In genomic region chr20:51985753-51986152, GRCh38 we compare ENCODE assay signal across 17 cellular contexts.
DNase-seq lines count a peak whose midpoint lies in the region; ATAC-seq, FAIRE-seq and TF ChIP-seq lines count a peak whose summit lies in the region.
"Had no signal": no experiment of that assay in that cellular context is flagged by ENCODE, and none has a peak within 500 bp of the region (broad histone marks: within the 10 kb centered on the region; RNA-seq: fewer than 3 reads in every experiment).

No MANE protein-coding gene starts in this region.

- no peak overlapping the region for H2BK20ac ChIP-seq in H1 (ENCODE audit: low read length)

- H3K4me1 ChIP-seq in HepG2 (ENCODE audit: insufficient read depth, low read length): peaks cover 20% of the 10 kb centered on the region
- peaks cover 0 to 9% (median 0%) of the 10 kb centered on the region in 4 donors for H3K4me1 ChIP-seq in right lobe of liver
- no peaks in the 10 kb centered on the region; a peak in 2 of 7 replicates for H3K4me1 ChIP-seq in H1 (replicated peaks in 1 of 4; ENCODE audit: control insufficient read depth in 3 of 4, insufficient read depth in 4 of 4, low read length in 3 of 4)
- no peaks in the 10 kb centered on the region for H3K4me1 ChIP-seq in small intestine (ENCODE audit: control insufficient read depth in 2 of 2, insufficient read depth in 1 of 2, low read depth in 1 of 2, low read length in 1 of 2)
- H3K4me1 ChIP-seq: prostate gland had no signal

- no peak for TF ChIP-seq RAD21 in HepG2 (CRISPR knock-in tag; IDR thresholded peaks at IDR 0.05)
- TF ChIP-seq RAD21 in H1 (IDR thresholded peaks at IDR 0.05 in 1 of 2, conservative IDR thresholded peaks at IDR 0.05 in 1 of 2; ENCODE audit: low read depth in 2 of 2, low read length in 2 of 2): no peak

- intact Hi-C loops in HepG2 (cut with micrococcal nuclease; ENCODE audit: unreplicated experiment): no loop called here
- intact Hi-C loops in right lobe of liver (cut with DNase I): no loop called here
- intact Hi-C loops in posterior vena cava (cut with DNase I): no loop called here

- no peaks in the 10 kb centered on the region for H3K23me2 ChIP-seq in H1 (ENCODE audit: low read depth, low read length)

- H3K27me3 ChIP-seq in HepG2 (ENCODE audit: control insufficient read depth in 1 of 2, insufficient read depth in 2 of 2, low read length in 2 of 2) (no peaks in the 10 kb centered on the region), right lobe of liver (no peaks in the 10 kb centered on the region), H1 (replicated peaks in 1 of 4; ENCODE audit: control insufficient read depth in 3 of 4, extremely low read depth in 1 of 4, insufficient read depth in 3 of 4, low read length in 3 of 4) (no peaks in the 10 kb centered on the region), small intestine (ENCODE audit: control insufficient read depth in 2 of 2, insufficient read depth in 2 of 2, low read length in 2 of 2) (no peaks in the 10 kb centered on the region)
- H3K27me3 ChIP-seq: adrenal gland, upper lobe of left lung had no signal

- H3K9me3 Mint-ChIP-seq in nephron progenitor cell: no peaks in the 10 kb centered on the region
- H3K9me3 Mint-ChIP-seq: activated T-helper 17 cell treated with anti-CD3 and anti-CD28 coated beads, Interleukin-2, amount 50 U/mL, for 72 hours had no signal

- no peaks in the 10 kb centered on the region for H3K79me1 ChIP-seq in H1 (ENCODE audit: low read depth, low read length)

- no peak overlapping the region for H2AK5ac ChIP-seq in H1 (ENCODE audit: low read depth, low read length)

- DNase-seq in HepG2 (ENCODE audit: low spot score) (no peak), right lobe of liver (no peak), H1 (ENCODE audit: low read depth in 1 of 2, low spot score in 2 of 2) (no peak), nephron progenitor cell (no peak), posterior vena cava (ENCODE audit: low spot score) (no peak), mucosa of gallbladder (ENCODE audit: low spot score) (no peak), small intestine (no peak), left lobe of liver (ENCODE audit: low spot score) (no peak)
- DNase-seq: ACHN; adrenal gland; MM.1S; NCI-H2029; NCI-H526; stimulated activated CD4-positive, alpha-beta T cell treated with anti-CD3 and anti-CD28 coated beads, Interleukin-4, amount 100 ng/mL, for 24 hours had no signal

- no peak overlapping the region for H3K4ac ChIP-seq in H1 (replicated peaks; ENCODE audit: insufficient read length, low read depth, low read length)

- POLR2A ChIA-PET in HepG2 (lab: Yijun Ruan, JAX): interaction anchor here (0.8 kb wide), 1 partner anchor 462 kb away, joined by 3 read pairs; no protein-coding TSS in a partner anchor
- POLR2A ChIA-PET in H1 (lab: Charles Lee; ENCODE audit: partially characterized antibody): interaction anchor here (1.3 kb wide), 1 partner anchor 184 kb away, joined by 5 read pairs; no protein-coding TSS in a partner anchor

- no peak overlapping the region for H4K5ac ChIP-seq in H1 (ENCODE audit: insufficient read length, low read depth, low read length)

- H3K27ac ChIP-seq in HepG2 (ENCODE audit: extremely low read length, insufficient read depth, low read length) (no peak overlapping the region), right lobe of liver (peak overlapping the region in 1 of 3 donors; percentile 52), H1 (ENCODE audit: low read depth, low read length) (no peak overlapping the region), small intestine (ENCODE audit: low read depth in 1 of 2, low read length in 1 of 2) (no peak overlapping the region)

- H3K27ac Mint-ChIP-seq in nephron progenitor cell: peak overlapping the region; percentile 79
- H3K27ac Mint-ChIP-seq: activated T-helper 17 cell treated with anti-CD3 and anti-CD28 coated beads, Interleukin-2, amount 50 U/mL, for 72 hours had no signal

- H4K20me1 ChIP-seq in HepG2 (ENCODE audit: insufficient read depth, low read length): no peaks in the 10 kb centered on the region
- H4K20me1 ChIP-seq in H1 (replicated peaks in 1 of 2; ENCODE audit: control insufficient read depth in 1 of 2, insufficient read depth in 2 of 2, low read length in 2 of 2): no peaks in the 10 kb centered on the region

- TF ChIP-seq POLR2A in HepG2 (IDR thresholded peaks at IDR 0.05; ENCODE audit: insufficient read depth in 1 of 2, low read depth in 2 of 2, low read length in 2 of 2) (no peak), right lobe of liver (IDR thresholded peaks at IDR 0.05) (no peak), H1 (IDR thresholded peaks at IDR 0.05; ENCODE audit: control extremely low read depth in 1 of 2, low read depth in 2 of 2, low read length in 2 of 2) (no peak)

- no peak for TF ChIP-seq EP300 in HepG2 (IDR thresholded peaks at IDR 0.05; ENCODE audit: low read depth in 2 of 2, low read length in 2 of 2)
- TF ChIP-seq EP300 in HepG2 (CRISPR knock-in tag; IDR thresholded peaks at IDR 0.05; ENCODE audit: borderline replicate concordance): no peak
- no peak for TF ChIP-seq EP300 in H1 (IDR thresholded peaks at IDR 0.05; ENCODE audit: borderline replicate concordance in 1 of 2, low read depth in 2 of 2, low read length in 2 of 2)

- H3K27me3 Mint-ChIP-seq in nephron progenitor cell (ENCODE audit: low read depth, poor library complexity): no peaks in the 10 kb centered on the region
- H3K27me3 Mint-ChIP-seq: activated T-helper 17 cell treated with anti-CD3 and anti-CD28 coated beads, Interleukin-2, amount 50 U/mL, for 72 hours had no signal

- H3K9ac ChIP-seq in HepG2 (ENCODE audit: insufficient read depth, low read depth, low read length) (no peak overlapping the region), H1 (replicated peaks in 1 of 4; ENCODE audit: extremely low read depth in 1 of 4, low read depth in 3 of 4, low read length in 3 of 4) (no peak overlapping the region)

- WGBS in HepG2 (ENCODE audit: low lambda C conversion rate): 88% methylated on average over 11 of the region's 11 CpGs
- 89% methylated on average over 11 of the region's 11 CpGs for WGBS in right lobe of liver (ENCODE audit: insufficient coverage, low coverage, low lambda C conversion rate, missing lambda C conversion rate)
- WGBS in H1 (ENCODE audit: extremely low coverage in 1 of 2, insufficient coverage in 1 of 2, insufficient read length in 1 of 2, insufficient replicate concordance in 2 of 2, low coverage in 1 of 2, low lambda C conversion rate in 2 of 2, missing lambda C conversion rate in 1 of 2), 2 experiments: 90% methylated on average over 11 of the region's 11 CpGs; no CpG with 5 or more reads in 1 of the 2 experiments
- WGBS in small intestine, 3 donors: 93 to 95% (median 94%) methylated on average over 11 of the region's 11 CpGs

- no peak overlapping the region for H2BK120ac ChIP-seq in H1 (replicated peaks; ENCODE audit: low read depth, low read length)

- TF ChIP-seq CTCF in HepG2 (CRISPR knock-in tag; IDR thresholded peaks at IDR 0.05) (no peak), right lobe of liver (IDR thresholded peaks at IDR 0.05) (no peak), H1 (IDR thresholded peaks at IDR 0.05; ENCODE audit: control extremely low read depth in 1 of 3, insufficient read depth in 1 of 3, low read depth in 1 of 3, low read length in 3 of 3) (no peak), nephron progenitor cell (IDR thresholded peaks at IDR 0.05) (no peak)

- H3K36me3 Mint-ChIP-seq in nephron progenitor cell (ENCODE audit: low read depth): no peaks in the 10 kb centered on the region

- H4K8ac ChIP-seq in H1 (ENCODE audit: extremely low read depth, insufficient read depth, low read length): no peak overlapping the region

- no peak overlapping the region for H2BK12ac ChIP-seq in H1 (ENCODE audit: low read depth, low read length)

- in situ Hi-C loops in HepG2 (cut with HindIII; ENCODE audit: extremely low pct_ligation_motif_present, low pct_unique_long_range_greater_than_20kb): no loop called here

- no peak overlapping the region for H2BK5ac ChIP-seq in H1 (ENCODE audit: low read depth, low read length)

- H3K4me3 ChIP-seq in HepG2 (replicated peaks in 1 of 3; ENCODE audit: insufficient read depth in 1 of 3, low read depth in 2 of 3, low read length in 3 of 3) (no peak overlapping the region), right lobe of liver (no peak overlapping the region), H1 (ENCODE audit: extremely low read depth in 1 of 4, insufficient read depth in 2 of 4, low read depth in 3 of 4, low read length in 4 of 4) (no peak overlapping the region), small intestine (ENCODE audit: low read depth in 1 of 2, low read length in 2 of 2) (no peak overlapping the region)
- H3K4me3 ChIP-seq: adrenal gland, prostate gland, upper lobe of left lung had no signal

- FAIRE-seq in HepG2 (lab: Jason Lieb, UNC): no peak
- FAIRE-seq in H1 (lab: Jason Lieb, UNC): no peak
- no peak for FAIRE-seq in small intestine (lab: Jason Lieb, UNC)

- H3K4me2 ChIP-seq in HepG2 (ENCODE audit: low read depth, low read length) (no peak overlapping the region), H1 (ENCODE audit: insufficient read depth in 1 of 2, low read depth in 2 of 2, low read length in 2 of 2) (no peak overlapping the region)

- H3K9me3 ChIP-seq in HepG2 (ENCODE audit: low read length): no peaks in the 10 kb centered on the region
- H3K9me3 ChIP-seq in right lobe of liver: no peaks in the 10 kb centered on the region
- H3K9me3 ChIP-seq in H1 (ENCODE audit: insufficient read depth in 2 of 2, low read depth in 1 of 2, low read length in 1 of 2): no peaks in the 10 kb centered on the region
- H3K9me3 ChIP-seq in small intestine (ENCODE audit: control insufficient read depth, low read depth): no peaks in the 10 kb centered on the region
- H3K9me3 ChIP-seq: adrenal gland, prostate gland, upper lobe of left lung had no signal

- H3K79me2 ChIP-seq in HepG2 (ENCODE audit: insufficient read depth, low read length) (no peaks in the 10 kb centered on the region), H1 (ENCODE audit: control insufficient read depth in 1 of 2, insufficient read depth in 2 of 2, low read length in 2 of 2) (no peaks in the 10 kb centered on the region)

- no TSS peak for BruUV-seq in HepG2 (replicated peaks; lab: Mats Ljungman, UMichigan)

- no peak overlapping the region for H2AFZ ChIP-seq in HepG2 (ENCODE audit: low read length)
- H2AFZ ChIP-seq in H1 (ENCODE audit: low read length): peak overlapping the region; percentile 23; the same call in 1 of the 2 replicates

- H4K91ac ChIP-seq in H1 (replicated peaks; ENCODE audit: insufficient read length, low read length): peak overlapping the region; percentile 88

- H3K36me3 ChIP-seq in HepG2 (replicated peaks in 1 of 2; ENCODE audit: control insufficient read depth in 1 of 2, insufficient read depth in 2 of 2, low read length in 2 of 2): no peaks in the 10 kb centered on the region
- no peaks in the 10 kb centered on the region for H3K36me3 ChIP-seq in right lobe of liver
- H3K36me3 ChIP-seq in H1 (ENCODE audit: control insufficient read depth in 2 of 4, insufficient read depth in 4 of 4, low read length in 3 of 4): no peaks in the 10 kb centered on the region
- H3K36me3 ChIP-seq in small intestine (ENCODE audit: control insufficient read depth in 2 of 2, insufficient read depth in 2 of 2, low read length in 2 of 2): no peaks in the 10 kb centered on the region
- H3K36me3 ChIP-seq: adrenal gland, prostate gland, upper lobe of left lung had no signal

- H2BK15ac ChIP-seq in H1 (ENCODE audit: low read length): no peak overlapping the region

- no peak overlapping the region for H3K18ac ChIP-seq in H1 (ENCODE audit: extremely low read depth, low read length)

- H3K4me3 Mint-ChIP-seq in nephron progenitor cell: no peak overlapping the region
- H3K4me3 Mint-ChIP-seq: activated T-helper 17 cell treated with anti-CD3 and anti-CD28 coated beads, Interleukin-2, amount 50 U/mL, for 72 hours had no signal

- no peak overlapping the region for H3K56ac ChIP-seq in H1 (replicated peaks; ENCODE audit: insufficient read length, low read depth, low read length)

- H3K23ac ChIP-seq in H1 (ENCODE audit: insufficient read length): no peak overlapping the region

- H3K14ac ChIP-seq in H1 (ENCODE audit: insufficient read length): no peak overlapping the region

- H3K4me1 Mint-ChIP-seq in nephron progenitor cell: peaks cover 17% of the 10 kb centered on the region
- H3K4me1 Mint-ChIP-seq: activated T-helper 17 cell treated with anti-CD3 and anti-CD28 coated beads, Interleukin-2, amount 50 U/mL, for 72 hours had no signal

- ATAC-seq in HepG2 (no peak), right lobe of liver (no peak), left lobe of liver (no peak)
- ATAC-seq: activated T-helper 17 cell treated with anti-CD3 and anti-CD28 coated beads, Interleukin-2, amount 50 U/mL, for 72 hours had no signal

- CTCF ChIA-PET in HepG2 (lab: Yijun Ruan, JAX; ENCODE audit: low intra/inter-chr PET ratio, low total read pairs): no interaction called here
- CTCF ChIA-PET in H1 (lab: Charles Lee; ENCODE audit: partially characterized antibody): interaction anchor here (0.7 to 2.0 kb wide), 5 partner anchors 11 to 186 kb away, joined by 3 to 5 read pairs (median 4); no protein-coding TSS in a partner anchor

Comparison
In these comparisons a context has a peak if more than half of its experiments do, and no peak if none do; other contexts are left out.
1. Of the 41 proteins assayed by ChIP-seq in both HepG2 and H1: peak only in HepG2: none; only in H1: USF2 and YY1; in both: none; in neither: 39.